1 cellular context compared by ENCODE assay signal in genomic region chr1:206931709-206932108, GRCh38.
TF ChIP-seq lines count a peak whose summit lies in the region.

No MANE protein-coding gene starts in this region.

TF ChIP-seq in K562, 482 proteins besides CTCF, POLR2A, EP300 and RAD21:
- TF ChIP-seq BCLAF1 (IDR thresholded peaks at IDR 0.05; ENCODE audit: borderline replicate concordance in 1 of 2, control insufficient read depth in 1 of 2, low read depth in 2 of 2, low read length in 1 of 2) (no peak), TBP (optimal IDR thresholded peaks at IDR 0.05; ENCODE audit: low read depth, low read length) (peak; percentile 15)
